Comparison of ENCODE assay signal across 13 cellular contexts in the genomic region with DNA sequence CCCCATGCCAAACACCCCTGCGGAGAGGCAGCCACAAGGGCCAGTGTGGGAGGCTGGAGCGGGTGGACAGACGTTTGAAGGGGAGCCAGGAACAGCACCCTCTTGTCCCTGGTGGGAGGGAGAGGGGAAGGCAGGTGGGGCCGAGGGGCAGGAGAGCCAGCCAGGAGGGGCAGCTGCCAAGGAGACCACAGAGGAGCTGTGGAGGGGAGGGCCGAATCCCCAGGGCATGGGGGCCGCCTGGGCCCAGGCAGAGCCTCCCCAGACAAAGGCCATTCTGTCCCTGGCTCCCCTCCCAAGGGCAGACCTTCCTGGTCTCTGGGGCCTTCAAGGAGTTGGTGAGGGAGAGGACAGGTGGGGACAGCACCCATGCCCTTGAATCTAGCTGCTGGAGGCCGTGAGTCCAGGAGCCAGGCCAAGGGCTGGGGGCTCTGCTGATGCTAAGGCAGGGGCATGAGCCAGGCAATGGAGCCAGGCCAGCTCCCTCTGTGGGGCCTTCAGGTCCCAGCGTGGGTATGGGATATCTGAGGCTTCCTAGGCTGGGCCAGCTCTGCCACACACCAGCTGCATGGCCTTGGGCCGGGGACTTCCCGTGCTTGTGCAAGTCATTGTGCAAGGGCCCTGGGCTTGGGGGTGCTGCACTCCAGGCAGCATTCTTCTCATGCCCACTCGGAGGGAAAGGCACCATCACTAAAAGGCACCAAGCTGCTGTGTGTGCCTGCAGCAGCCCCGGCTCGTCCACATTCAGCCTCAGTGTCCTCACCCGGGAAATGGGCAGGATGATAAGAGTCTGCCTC. TPM values are rescaled to one million over a fixed set of nuclear protein-coding genes. Genes with fewer than 3 reads are reported as not detected.
A peak's percentile ranks its signal among the peaks of the same experiment; 100 is the strongest.
DNase-seq lines count a peak whose midpoint lies in the region; ATAC-seq, FAIRE-seq and TF ChIP-seq lines count a peak whose summit lies in the region.
"Had no signal": no experiment of that assay in that cellular context is flagged by ENCODE, and none has a peak within 500 bp of the region (broad histone marks: within the 10 kb centered on the region; RNA-seq: fewer than 3 reads in every experiment).

No MANE protein-coding gene starts in this region.

- H2AFZ ChIP-seq in MM.1S (ENCODE audit: low read length), result no peak overlapping the region

- peaks cover 2% of the 10 kb centered on the region for H3K27me3 ChIP-seq in bronchial epithelial cell (ENCODE audit: control insufficient read depth, insufficient read depth, low read length)
- H3K27me3 ChIP-seq in liver (ENCODE audit: control insufficient read depth in 4 of 4, insufficient read depth in 4 of 4, low read length in 3 of 4), result no peaks in the 10 kb centered on the region
- H3K27me3 ChIP-seq in MM.1S (replicated peaks; ENCODE audit: insufficient read depth, low read length), result no peaks in the 10 kb centered on the region

- peak in 1 of 2 donors; percentile 30 for TF ChIP-seq RAD21 in liver (IDR thresholded peaks at IDR 0.05)

- no peaks in the 10 kb centered on the region for H3F3A ChIP-seq in MM.1S (ENCODE audit: insufficient read depth, low read length)

- no peak for TF ChIP-seq CTCF in GM13976 (IDR thresholded peaks at IDR 0.05; ENCODE audit: borderline replicate concordance, control extremely low read depth, extremely low read depth, insufficient read depth, missing control alignments)
- no peak for TF ChIP-seq CTCF in bronchial epithelial cell (IDR thresholded peaks at IDR 0.05; ENCODE audit: insufficient read depth, low read length, severe bottlenecking)
- no peak for TF ChIP-seq CTCF in liver (IDR thresholded peaks at IDR 0.05; ENCODE audit: low read depth, low read length, missing input control)
- TF ChIP-seq CTCF in MM.1S (IDR thresholded peaks at IDR 0.05; ENCODE audit: low read length), result no peak

- no peaks in the 10 kb centered on the region for H3K79me2 ChIP-seq in MM.1S (ENCODE audit: low read length)

- DNase-seq in 8988T (peak; percentile 15), GM13976 (ENCODE audit: low spot score) (peak; percentile 45), bronchial epithelial cell (ENCODE audit: low read depth) (peak; percentile 29), MM.1S (no peak)
- DNase-seq in stimulated activated CD4-positive, alpha-beta T cell treated with anti-CD3 and anti-CD28 coated beads, Interleukin-12 subunit alpha, Interleukin-12 subunit beta, amount 100 ng/mL, for 4 hours, result no peak
- DNase-seq: CD4-positive, CD25-positive, alpha-beta regulatory T cell; KBM-7; NCI-H748 treated with DMSO at 0.1 percent for 48 hours; stimulated activated CD4-positive, alpha-beta T cell treated with anti-CD3 and anti-CD28 coated beads, Interleukin-15, amount 100 ng/mL, for 24 hours had no signal

- no peaks in the 10 kb centered on the region for H4K20me1 ChIP-seq in MM.1S (ENCODE audit: insufficient read depth, low read length)

- no peak for FAIRE-seq in bronchial epithelial cell (lab: Jason Lieb, UNC)

- no peaks in the 10 kb centered on the region for H3K36me3 ChIP-seq in bronchial epithelial cell (ENCODE audit: control insufficient read depth, insufficient read depth, low read length)
- H3K36me3 ChIP-seq in liver (ENCODE audit: control insufficient read depth in 4 of 4, insufficient read depth in 3 of 4, low read depth in 1 of 4, low read length in 3 of 4), result no peaks in the 10 kb centered on the region
- H3K36me3 ChIP-seq in MM.1S (replicated peaks; ENCODE audit: insufficient read depth, low read length), result no peaks in the 10 kb centered on the region

- no peak for ATAC-seq in HG03571 (IDR thresholded peaks at IDR 0.05; ENCODE audit: unreplicated experiment)
- no peak for ATAC-seq in activated CD4-positive, CD25-positive, alpha-beta regulatory T cell treated with anti-CD3 and anti-CD28 coated beads, Interleukin-2, amount 50 U/mL, for 24 hours

- H3K27ac ChIP-seq in liver (ENCODE audit: low read depth in 1 of 2, low read length in 2 of 2), result no peak overlapping the region
- H3K27ac ChIP-seq in MM.1S (ENCODE audit: low read length), result no peak overlapping the region

- H3K4me2 ChIP-seq in MM.1S (ENCODE audit: low read depth, low read length), result no peak overlapping the region

- peaks cover 0 to 27% (median 19%) of the 10 kb centered on the region in 4 donors for H3K4me1 ChIP-seq in liver (ENCODE audit: control insufficient read depth in 4 of 4, insufficient read depth in 4 of 4, low read length in 3 of 4)
- no peaks in the 10 kb centered on the region for H3K4me1 ChIP-seq in MM.1S (ENCODE audit: low read length)

- H3K9me2 ChIP-seq in MM.1S (replicated peaks; ENCODE audit: insufficient read depth, low read length), result no peaks in the 10 kb centered on the region

- no peaks in the 10 kb centered on the region for H3K9me3 ChIP-seq in liver (ENCODE audit: control insufficient read depth in 4 of 4, low read length in 3 of 4)
- no peaks in the 10 kb centered on the region for H3K9me3 ChIP-seq in MM.1S (replicated peaks; ENCODE audit: insufficient read depth, low read length)

- H3K9ac ChIP-seq in liver (ENCODE audit: low read depth in 1 of 2, low read length in 2 of 2) (no peak overlapping the region), MM.1S (ENCODE audit: low read length) (no peak overlapping the region)

- WGBS in liver, result 70% methylated on average over 14 of the region's 14 CpGs

- no peak overlapping the region for H3K4me3 ChIP-seq in bronchial epithelial cell (ENCODE audit: low read depth, low read length)
- H3K4me3 ChIP-seq in liver (ENCODE audit: low read depth in 1 of 3, low read length in 3 of 3), result no peak overlapping the region
- H3K4me3 ChIP-seq in MM.1S (ENCODE audit: low read length), result no peak overlapping the region

- in situ Hi-C loops in GM13976 (cut with MboI; ENCODE audit: low sequenced_read_pairs, unreplicated experiment), result no loop called here

TF ChIP-seq in liver, 16 proteins besides CTCF, POLR2A, EP300 and RAD21:
- no peak for TF ChIP-seq NR2F2 (IDR thresholded peaks at IDR 0.05)
- TF ChIP-seq, protein P1, sequence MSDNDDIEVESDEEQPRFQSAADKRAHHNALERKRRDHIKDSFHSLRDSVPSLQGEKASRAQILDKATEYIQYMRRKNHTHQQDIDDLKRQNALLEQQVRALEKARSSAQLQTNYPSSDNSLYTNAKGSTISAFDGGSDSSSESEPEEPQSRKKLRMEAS (IDR thresholded peaks at IDR 0.05), result no peak
- peak; percentile 47 to 55 for TF ChIP-seq RXRA (IDR thresholded peaks at IDR 0.05)
- peak; percentile 60 for TF ChIP-seq SP1 (IDR thresholded peaks at IDR 0.05)
- TF ChIP-seq FOXA1 (IDR thresholded peaks at IDR 0.05), result no peak
- TF ChIP-seq FOXA2 (IDR thresholded peaks at IDR 0.05), result no peak
- TF ChIP-seq GABPA (IDR thresholded peaks at IDR 0.05 in 1 of 2, conservative IDR thresholded peaks at IDR 0.05 in 1 of 2), result no peak
- TF ChIP-seq JUND (IDR thresholded peaks at IDR 0.05), result no peak
- no peak for TF ChIP-seq YY1 (IDR thresholded peaks at IDR 0.05)
- no peak for TF ChIP-seq HNF4A (conservative IDR thresholded peaks at IDR 0.05)
- TF ChIP-seq, protein P2, sequence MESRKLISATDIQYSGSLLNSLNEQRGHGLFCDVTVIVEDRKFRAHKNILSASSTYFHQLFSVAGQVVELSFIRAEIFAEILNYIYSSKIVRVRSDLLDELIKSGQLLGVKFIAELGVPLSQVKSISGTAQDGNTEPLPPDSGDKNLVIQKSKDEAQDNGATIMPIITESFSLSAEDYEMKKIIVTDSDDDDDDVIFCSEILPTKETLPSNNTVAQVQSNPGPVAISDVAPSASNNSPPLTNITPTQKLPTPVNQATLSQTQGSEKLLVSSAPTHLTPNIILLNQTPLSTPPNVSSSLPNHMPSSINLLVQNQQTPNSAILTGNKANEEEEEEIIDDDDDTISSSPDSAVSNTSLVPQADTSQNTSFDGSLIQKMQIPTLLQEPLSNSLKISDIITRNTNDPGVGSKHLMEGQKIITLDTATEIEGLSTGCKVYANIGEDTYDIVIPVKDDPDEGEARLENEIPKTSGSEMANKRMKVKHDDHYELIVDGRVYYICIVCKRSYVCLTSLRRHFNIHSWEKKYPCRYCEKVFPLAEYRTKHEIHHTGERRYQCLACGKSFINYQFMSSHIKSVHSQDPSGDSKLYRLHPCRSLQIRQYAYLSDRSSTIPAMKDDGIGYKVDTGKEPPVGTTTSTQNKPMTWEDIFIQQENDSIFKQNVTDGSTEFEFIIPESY (IDR thresholded peaks at IDR 0.05), result no peak
- no peak for TF ChIP-seq EGR1 (IDR thresholded peaks at IDR 0.05; ENCODE audit: low read depth in 2 of 2)

RNA-seq across cellular contexts. Expression of a gene that starts 11.4 kb away (rescaled TPM):
- total RNA-seq in bronchial epithelial cell (not detected in 2 replicates), liver (1 to 10 TPM; 1.8 to 8.9 TPM)
- 1 to 10 TPM in 1 of 2 donors, under 1 TPM in 1; 0.89 to 2.4 TPM for polyA plus RNA-seq in liver
- polyA plus RNA-seq: fibroblast of lung had no signal

RNA-seq across cellular contexts. Expression of a gene that starts 50.7 kb away (rescaled TPM):
- total RNA-seq in bronchial epithelial cell (21.6 and 25.0 TPM in 2 replicates), liver (10 to 100 TPM; 14.3 to 22.1 TPM)
- 10 to 100 TPM; 14.5 to 26.5 TPM for polyA plus RNA-seq in liver

RNA-seq across cellular contexts. Expression of a gene that starts 51.0 kb away (rescaled TPM):
- total RNA-seq in bronchial epithelial cell (87.1 and 163 TPM in 2 replicates), liver (100 to 1,000 TPM in 1 of 2 donors, 10 to 100 TPM in 1; 81.0 to 134 TPM)
- polyA plus RNA-seq in liver, result 10 to 100 TPM; 64.8 to 75.7 TPM

Comparison
In these comparisons a context has a peak if more than half of its experiments do, and no peak if none do; other contexts are left out.
1. DNase-seq: peak in 8988T (single experiment), GM13976 (single experiment) and bronchial epithelial cell (single experiment); none in MM.1S (single experiment) and stimulated activated CD4-positive, alpha-beta T cell treated with anti-CD3 and anti-CD28 coated beads, Interleukin-12 subunit alpha, Interleukin-12 subunit beta, amount 100 ng/mL, for 4 hours (single experiment).